ENCODE assay signal across 1 cellular context in the genomic region with DNA sequence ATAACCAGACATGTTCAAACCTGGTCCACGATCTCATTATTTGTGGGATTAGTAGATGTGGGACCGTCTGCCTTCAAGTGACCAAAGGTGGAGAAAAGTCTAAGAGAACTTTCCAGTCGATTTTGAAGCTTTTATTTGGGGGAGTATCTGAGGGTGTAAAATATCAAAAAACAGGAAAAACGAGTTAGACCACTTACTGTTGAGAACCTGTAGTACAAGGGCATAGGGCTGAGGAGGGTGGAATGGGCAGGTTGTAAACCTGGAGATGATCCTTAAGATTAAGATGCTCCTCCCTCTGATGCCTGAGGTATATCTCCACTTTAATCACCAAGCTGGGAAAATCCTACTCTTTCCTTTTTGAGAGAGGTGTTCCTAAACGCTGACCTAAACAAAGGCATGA.
TF ChIP-seq lines count a peak whose summit lies in the region.

No MANE protein-coding gene starts in this region.

TF ChIP-seq in H1, 55 proteins besides CTCF, POLR2A, EP300 and RAD21 (continued from another document):
- no peak for TF ChIP-seq RNF2 (IDR thresholded peaks at IDR 0.05; ENCODE audit: borderline replicate concordance, low read depth, low read length, missing control alignments, poor library complexity, severe bottlenecking)
TF ChIP-seq in H1: peak in this region for 1.
